In genomic region chr2:21690005-21690404, GRCh38 we compare ENCODE assay signal across 34 cellular contexts.
"Had no signal": no experiment of that assay in that cellular context is flagged by ENCODE, and none has a peak within 500 bp of the region (broad histone marks: within the 10 kb centered on the region; RNA-seq: fewer than 3 reads in every experiment).

No MANE protein-coding gene starts in this region.

- H3K27ac ChIP-seq: KMS-11 had no signal

- H3K4me2 ChIP-seq: KMS-11 had no signal

- H3K4me3 ChIP-seq: MG63 had no signal

- H3K36me3 ChIP-seq: MG63 had no signal

- H3K9ac ChIP-seq: KMS-11 had no signal

- H3K9me3 ChIP-seq: MG63 had no signal

- DNase-seq: Karpas-422, Kasumi-1, MG63, MM.1S, MV-4-11, NCI-H1048, NCI-H1092, NCI-H1092 treated with DMSO at 0.1 percent for 48 hours, NCI-H1105, NCI-H1105 treated with DMSO at 0.1 percent for 48 hours, NCI-H1417, NCI-H1417 treated with DMSO at 0.1 percent for 48 hours, NCI-H1436, NCI-H1436 treated with DMSO at 0.1 percent for 48 hours, NCI-H146, NCI-H1694, NCI-H1694 treated with DMSO at 0.1 percent for 48 hours, NCI-H187, NCI-H187 treated with DMSO at 0.1 percent for 48 hours, NCI-H1930, NCI-H2029, NCI-H2029 treated with DMSO at 0.1 percent for 48 hours, NCI-H2081, NCI-H2081 treated with DMSO at 0.1 percent for 48 hours, NCI-H2107, NCI-H2171, NCI-H2171 treated with DMSO at 0.1 percent for 48 hours, NCI-H2227 treated with DMSO at 0.1 percent for 48 hours, NCI-H226, NCI-H345, NCI-H446, NCI-H446 treated with DMSO at 0.1 percent for 48 hours, NCI-H510A had no signal

- H3K27me3 ChIP-seq: MG63 had no signal
